Comparison of ENCODE assay signal across 6 cellular contexts in genomic region chr9:137579259-137579604, GRCh38. TPM values are rescaled to one million over a fixed set of nuclear protein-coding genes. Genes with fewer than 3 reads are reported as not detected.
DNase-seq lines count a peak whose midpoint lies in the region; ATAC-seq and TF ChIP-seq lines count a peak whose summit lies in the region.

No MANE protein-coding gene starts in this region.

- peak overlapping the region; percentile 91 for H3K4me3 ChIP-seq in AG04450 (ENCODE audit: low read depth, low read length)

- no peak for TF ChIP-seq CTCF in AG04450 (IDR thresholded peaks at IDR 0.05; ENCODE audit: low read depth, low read length)

- no peaks in the 10 kb centered on the region; the same call in 1 of the 2 replicates for H3K9me3 ChIP-seq in AG04450 (ENCODE audit: control insufficient read depth, insufficient read depth, low read length)

- CTCF ChIA-PET in AG04450 (lab: Charles Lee) = interaction anchor here (0.7 to 2.5 kb wide), 8 partner anchors 9 to 112 kb away, joined by 3 to 37 read pairs (median 3); partner anchors contain the start of gene PNPLA7
- CTCF ChIA-PET in T-cell (lab: Charles Lee) = interaction anchor here (0.6 to 2.5 kb wide), 8 partner anchors 9 to 255 kb away, joined by 3 to 6 read pairs (median 4); partner anchors contain the start of gene ZMYND19 (in 1 of the 2)

- H3K27me3 Mint-ChIP-seq in T-cell (no peaks in the 10 kb centered on the region), immature natural killer cell (ENCODE audit: low read depth in 3 of 3) (no peaks in the 10 kb centered on the region)

- no peak for ATAC-seq in T-cell (replicated peaks in 1 of 4)

- peaks cover 32 to 40% (median 37%) of the 10 kb centered on the region in 3 donors for H3K4me1 Mint-ChIP-seq in T-cell
- H3K4me1 Mint-ChIP-seq in immature natural killer cell = peaks cover 30 to 31% of the 10 kb centered on the region in 2 donors

- peak overlapping the region; percentile 75 for H3K27ac ChIP-seq in AG04450 (ENCODE audit: low read depth, low read length)

- H3K9me3 Mint-ChIP-seq in T-cell (no peaks in the 10 kb centered on the region), immature natural killer cell (no peaks in the 10 kb centered on the region)

- POLR2A ChIA-PET in AG04450 (lab: Yijun Ruan, JAX) (interaction anchor here (0.7 to 1.1 kb wide), 2 partner anchors 12 to 33 kb away, joined by 3 to 4 read pairs; no protein-coding TSS in a partner anchor), T-cell (lab: Charles Lee) (no interaction called here)

- H3K27me3 ChIP-seq in AG04450 (ENCODE audit: control insufficient read depth, insufficient read depth, low read length) = no peaks in the 10 kb centered on the region

- DNase-seq in AG04450 (ENCODE audit: low read depth, low spot score) = no peak
- no peak for DNase-seq in T-cell
- DNase-seq in immature natural killer cell = no peak
- DNase-seq in stimulated activated CD4-positive, alpha-beta T cell treated with anti-CD3 and anti-CD28 coated beads, Interleukin-2, amount 100 ng/mL, for 24 hours = no peak
- no peak for DNase-seq in NCI-H146 treated with DMSO at 0.1 percent for 48 hours (lab: John Stamatoyannopoulos, UW; ENCODE audit: unreplicated experiment)
- DNase-seq in H4 (ENCODE audit: low spot score) = no peak

- peak overlapping the region; percentile 57 to 74 for H3K27ac Mint-ChIP-seq in T-cell
- peak overlapping the region in 5 of 6 donors; percentile 37 to 80 (median 50) for H3K27ac Mint-ChIP-seq in immature natural killer cell

- H3K4me3 Mint-ChIP-seq in T-cell (peak overlapping the region; percentile 75 to 79 (median 76)), immature natural killer cell (peak overlapping the region; percentile 77 to 83 (median 81))

- H3K36me3 Mint-ChIP-seq in T-cell (peaks cover 23% of the 10 kb centered on the region), immature natural killer cell (peaks cover 0 to 18% (median 0%) of the 10 kb centered on the region in 3 donors)

RNA-seq across cellular contexts. Expression of gene DPH7, which starts 0.5 kb away (rescaled TPM):
- 19.5 and 21.9 TPM in 2 replicates for polyA plus RNA-seq in AG04450 (2011; rRNA removed)
- 14.7 and 19.8 TPM in 2 replicates for polyA minus RNA-seq in AG04450 (2011; rRNA and poly(A)+ RNA removed)
- 10 to 100 TPM; 45.0 to 71.0 (median 66.3) TPM for total RNA-seq in T-cell
- 10 to 100 TPM; 21.4 to 32.4 (median 30.1) TPM for polyA plus RNA-seq in immature natural killer cell
- total RNA-seq in H4 (2014; rRNA removed; shearing (Covaris generic)) = 15.3 and 16.1 TPM in 2 replicates

RNA-seq across cellular contexts. Expression of gene ZMYND19, which starts 11.1 kb away (rescaled TPM):
- polyA plus RNA-seq in AG04450 (2011; rRNA removed) (11.4 and 11.6 TPM in 2 replicates), immature natural killer cell (1 to 10 TPM; 1.5 to 7.0 (median 3.3) TPM)
- polyA minus RNA-seq in AG04450 (2011; rRNA and poly(A)+ RNA removed) = 6.5 and 10.5 TPM in 2 replicates
- total RNA-seq in T-cell = 10 to 100 TPM; 18.7 to 42.0 (median 33.3) TPM
- 21.3 and 26.8 TPM in 2 replicates for total RNA-seq in H4 (2014; rRNA removed; shearing (Covaris generic))

RNA-seq across cellular contexts. Expression of gene ARRDC1, which starts 26.3 kb away (rescaled TPM):
- 12.1 and 14.5 TPM in 2 replicates for polyA plus RNA-seq in AG04450 (2011; rRNA removed)
- polyA minus RNA-seq in AG04450 (2011; rRNA and poly(A)+ RNA removed) = 12.2 and 21.0 TPM in 2 replicates
- 100 to 1,000 TPM in 3 of 5 donors, 10 to 100 TPM in 2; 54.7 to 123 (median 103) TPM for total RNA-seq in T-cell
- 10 to 100 TPM; 39.1 to 60.7 (median 57.3) TPM for polyA plus RNA-seq in immature natural killer cell
- 11.6 and 26.5 TPM in 2 replicates for total RNA-seq in H4 (2014; rRNA removed; shearing (Covaris generic))

RNA-seq across cellular contexts. Expression of gene MRPL41, which starts 27.6 kb away (rescaled TPM):
- polyA plus RNA-seq in AG04450 (2011; rRNA removed) (12.3 and 15.6 TPM in 2 replicates), immature natural killer cell (10 to 100 TPM; 27.2 to 87.7 (median 48.8) TPM)
- 2.8 and 4.4 TPM in 2 replicates for polyA minus RNA-seq in AG04450 (2011; rRNA and poly(A)+ RNA removed)
- total RNA-seq in T-cell = 100 to 1,000 TPM in 2 of 5 donors, 10 to 100 TPM in 3; 33.0 to 158 (median 85.4) TPM
- 52.4 and 66.7 TPM in 2 replicates for total RNA-seq in H4 (2014; rRNA removed; shearing (Covaris generic))

RNA-seq across cellular contexts. Expression of gene PNPLA7, which starts 29.0 kb away (rescaled TPM):
- polyA plus RNA-seq in AG04450 (2011; rRNA removed) (0.26 and 0.42 TPM in 2 replicates), immature natural killer cell (under 1 TPM; 0.24 to 0.53 (median 0.32) TPM)
- 0.30 and 0.37 TPM in 2 replicates for polyA minus RNA-seq in AG04450 (2011; rRNA and poly(A)+ RNA removed)
- total RNA-seq in T-cell = 10 to 100 TPM; 11.7 to 20.0 (median 15.6) TPM
- 0.14 TPM in 1 of 2 replicates, not detected in the other for total RNA-seq in H4 (2014; rRNA removed; shearing (Covaris generic))
